In genomic region chr14:32470161-32470705, GRCh38 we compare ENCODE assay signal across 16 cellular contexts.
DNase-seq lines count a peak whose midpoint lies in the region; ATAC-seq and TF ChIP-seq lines count a peak whose summit lies in the region.
"Had no signal": no experiment of that assay in that cellular context is flagged by ENCODE, and none has a peak within 500 bp of the region (broad histone marks: within the 10 kb centered on the region; RNA-seq: fewer than 3 reads in every experiment).

No MANE protein-coding gene starts in this region.

- TF ChIP-seq EP300 in suprapubic skin (IDR thresholded peaks at IDR 0.05) = no peak

- H2BK5ac ChIP-seq in mesendoderm (ENCODE audit: low read length) = no peak overlapping the region

- H3K36me3 ChIP-seq in RWPE2 (ENCODE audit: low read depth) (no peaks in the 10 kb centered on the region), mesendoderm (ENCODE audit: control insufficient read depth, insufficient read depth, low read length) (no peaks in the 10 kb centered on the region), stomach smooth muscle (ENCODE audit: control insufficient read depth in 2 of 2, insufficient read depth in 2 of 2, low read length in 2 of 2) (no peaks in the 10 kb centered on the region), suprapubic skin (no peaks in the 10 kb centered on the region)
- H3K36me3 ChIP-seq: BLaER1 had no signal

- H3K27ac ChIP-seq in RWPE2 (ENCODE audit: poor library complexity, severe bottlenecking) = peak overlapping the region; percentile 100
- peak overlapping the region; percentile 88 for H3K27ac ChIP-seq in caudate nucleus (ENCODE audit: low read depth, low read length)
- H3K27ac ChIP-seq in mesendoderm (ENCODE audit: low read depth, low read length) = no peak overlapping the region
- H3K27ac ChIP-seq in stomach smooth muscle (ENCODE audit: low read length) = peak overlapping the region; percentile 18
- no peak overlapping the region for H3K27ac ChIP-seq in suprapubic skin
- H3K27ac ChIP-seq: BLaER1, testis had no signal

- no peak for TF ChIP-seq CTCF in RWPE2 (IDR thresholded peaks at IDR 0.05; ENCODE audit: poor library complexity, severe bottlenecking)
- TF ChIP-seq CTCF in suprapubic skin (IDR thresholded peaks at IDR 0.05) = no peak

- H3K9ac ChIP-seq in mesendoderm (ENCODE audit: low read length) (no peak overlapping the region), stomach smooth muscle (ENCODE audit: low read length in 2 of 2) (peak overlapping the region in 1 of 2 donors; percentile 31)
- H3K9ac ChIP-seq: BLaER1 had no signal

- no peak overlapping the region for H2AK5ac ChIP-seq in mesendoderm (ENCODE audit: low read length)

- no peaks in the 10 kb centered on the region for H3K79me1 ChIP-seq in mesendoderm (ENCODE audit: low read length)

- H2BK120ac ChIP-seq in mesendoderm (ENCODE audit: low read depth, low read length) = no peak overlapping the region

- H3K4me1 ChIP-seq in RWPE2 (ENCODE audit: insufficient read depth, poor library complexity, severe bottlenecking) = peaks cover 75% of the 10 kb centered on the region
- H3K4me1 ChIP-seq in mesendoderm (ENCODE audit: control insufficient read depth, low read depth, low read length) = no peaks in the 10 kb centered on the region
- peaks cover 30% of the 10 kb centered on the region for H3K4me1 ChIP-seq in stomach smooth muscle (ENCODE audit: control insufficient read depth, insufficient read depth, low read length)
- H3K4me1 ChIP-seq in suprapubic skin = peaks cover 46% of the 10 kb centered on the region
- H3K4me1 ChIP-seq: BLaER1 had no signal

- TF ChIP-seq POLR2A in suprapubic skin (IDR thresholded peaks at IDR 0.05) = no peak

- no peak for ATAC-seq in RWPE2 (ENCODE audit: low read depth)
- ATAC-seq: activated CD8-positive, alpha-beta T cell treated with anti-CD3 and anti-CD28 coated beads, Interleukin-2, amount 10 ng/mL, durations not matched to agents 7 days and 5 days; activated T-cell treated with anti-CD3 and anti-CD28 coated beads, Interleukin-2, amount 50 U/mL, for 72 hours; WTC11 had no signal

- H3K4me3 ChIP-seq in RWPE2 (ENCODE audit: severe bottlenecking) = no peak overlapping the region
- no peak overlapping the region for H3K4me3 ChIP-seq in mesendoderm (ENCODE audit: low read length)
- H3K4me3 ChIP-seq in stomach smooth muscle (ENCODE audit: low read length in 2 of 2) = no peak overlapping the region
- no peak overlapping the region for H3K4me3 ChIP-seq in suprapubic skin
- H3K4me3 ChIP-seq: BLaER1, testis had no signal

- H3K27me3 ChIP-seq in RWPE2 (ENCODE audit: insufficient read depth, poor library complexity, severe bottlenecking) (no peaks in the 10 kb centered on the region), mesendoderm (ENCODE audit: insufficient read depth, low read length, poor library complexity) (no peaks in the 10 kb centered on the region), stomach smooth muscle (ENCODE audit: control insufficient read depth in 1 of 2, insufficient read depth in 2 of 2, low read length in 2 of 2) (no peaks in the 10 kb centered on the region), suprapubic skin (no peaks in the 10 kb centered on the region)
- H3K27me3 ChIP-seq: BLaER1, testis had no signal

- H3K4ac ChIP-seq in mesendoderm (ENCODE audit: low read depth, low read length) = peak overlapping the region; percentile 52

- WGBS in mesendoderm (ENCODE audit: extremely low coverage, insufficient coverage, low lambda C conversion rate) = no CpG with 5 or more reads among the region's 4 CpGs
- 78% methylated on average over 4 of the region's 4 CpGs for WGBS in suprapubic skin

- H3K9me3 ChIP-seq in RWPE2 (ENCODE audit: severe bottlenecking) = no peaks in the 10 kb centered on the region
- H3K9me3 ChIP-seq in stomach smooth muscle (ENCODE audit: control insufficient read depth in 2 of 2, low read length in 2 of 2) = no peaks in the 10 kb centered on the region
- H3K9me3 ChIP-seq in suprapubic skin = no peaks in the 10 kb centered on the region
- H3K9me3 ChIP-seq: BLaER1, testis had no signal

- no peak overlapping the region for H3K18ac ChIP-seq in mesendoderm (ENCODE audit: low read length)

- DNase-seq in RWPE2 (ENCODE audit: low spot score) (no peak), caudate nucleus (lab: John Stamatoyannopoulos, UW) (peak in 18 of 61 donors; percentile 8 to 80 (median 34)), mesendoderm (no peak), RPMI8226 (no peak), NCI-H1417 (lab: John Stamatoyannopoulos, UW) (no peak), suprapubic skin (ENCODE audit: low spot score in 2 of 2) (no peak)
- DNase-seq: activated CD8-positive, alpha-beta T cell treated with anti-CD3 and anti-CD28 coated beads, Interleukin-2, amount 10 ng/mL, durations not matched to agents 7 days and 5 days; activated T-cell treated with anti-CD3 and anti-CD28 coated beads, Interleukin-2, amount 50 U/mL, for 72 hours; central memory CD4-positive, alpha-beta T cell; endodermal cell; NCI-H524 treated with DMSO at 0.1 percent for 48 hours; retina; testis had no signal

- no peak overlapping the region for H3K4me2 ChIP-seq in mesendoderm (ENCODE audit: low read length)
- H3K4me2 ChIP-seq: BLaER1 had no signal

- H3K79me2 ChIP-seq in mesendoderm (ENCODE audit: control insufficient read depth, insufficient read depth, low read length) = no peaks in the 10 kb centered on the region

- no peak overlapping the region for H3K23ac ChIP-seq in mesendoderm (ENCODE audit: low read length)

- H4K5ac ChIP-seq in mesendoderm (ENCODE audit: low read length) = no peak overlapping the region

- no peak overlapping the region for H3K56ac ChIP-seq in mesendoderm (ENCODE audit: low read length)

- H2BK15ac ChIP-seq in mesendoderm (replicated peaks; ENCODE audit: low read depth) = no peak overlapping the region

- no peak overlapping the region for H4K8ac ChIP-seq in mesendoderm (ENCODE audit: low read depth, low read length)

Comparison
In these comparisons a context has a peak if more than half of its experiments do, and no peak if none do; other contexts are left out.
1. H3K27ac ChIP-seq: peak in RWPE2 (single experiment), caudate nucleus (single experiment) and stomach smooth muscle (single experiment); none in mesendoderm (single experiment) and suprapubic skin (single experiment).